In genomic region chr1:19643602-19644419, GRCh38 we compare ENCODE assay signal across 8 cellular contexts. TPM values are rescaled to one million over a fixed set of nuclear protein-coding genes. Genes with fewer than 3 reads are reported as not detected.
DNase-seq lines count a peak whose midpoint lies in the region; ATAC-seq and TF ChIP-seq lines count a peak whose summit lies in the region.

NBL1 (plus strand) TSS chr1:19644311; CDS start chr1:19655031, 10,720 bp downstream.

- peak; percentile 75 for DNase-seq in GM10248 (ENCODE audit: extremely low spot score)
- DNase-seq in MG63: peak; percentile 78
- peak; percentile 50 to 65 for DNase-seq in activated CD8-positive, alpha-beta memory T cell treated with anti-CD3 and anti-CD28 coated beads for 1 hour (ENCODE audit: extremely low read depth in 1 of 2, low read depth in 1 of 2)
- peak; percentile 54 to 62 (median 61) for DNase-seq in effector memory CD4-positive, alpha-beta T cell
- peak; percentile 79 to 84 for DNase-seq in lung microvascular endothelial cell (ENCODE audit: low read depth in 2 of 2)
- DNase-seq in stimulated activated CD4-positive, alpha-beta T cell treated with anti-CD3 and anti-CD28 coated beads, TNF-alpha, amount 100 ng/mL, for 48 hours (ENCODE audit: low read depth in 3 of 3): peak in 2 of 3 donors; percentile 37 to 68
- no peak for DNase-seq in NCI-H2107 treated with DMSO at 0.1 percent for 48 hours (lab: John Stamatoyannopoulos, UW; ENCODE audit: unreplicated experiment)

- no peaks in the 10 kb centered on the region for H3K36me3 ChIP-seq in MG63
- H3K36me3 ChIP-seq in effector memory CD4-positive, alpha-beta T cell (ENCODE audit: control insufficient read depth, insufficient read depth, low read length): no peaks in the 10 kb centered on the region

- H3K27me3 ChIP-seq in MG63: no peaks in the 10 kb centered on the region
- no peaks in the 10 kb centered on the region for H3K27me3 ChIP-seq in effector memory CD4-positive, alpha-beta T cell (replicated peaks; ENCODE audit: control insufficient read depth, insufficient read depth, low read length, poor library complexity, severe bottlenecking)

- no peak for ATAC-seq in GM21447 (IDR thresholded peaks at IDR 0.05; ENCODE audit: unreplicated experiment)

- peak within 1 kb of the TSS; percentile 73 for H3K4me3 ChIP-seq in MG63
- H3K4me3 ChIP-seq in effector memory CD4-positive, alpha-beta T cell (ENCODE audit: insufficient read depth, low read depth, low read length, poor library complexity, severe bottlenecking): peak within 1 kb of the TSS; percentile 78

- H3K9me3 ChIP-seq in MG63: no peaks in the 10 kb centered on the region
- H3K9me3 ChIP-seq in effector memory CD4-positive, alpha-beta T cell (ENCODE audit: control insufficient read depth, low read length): no peaks in the 10 kb centered on the region

- CTCF ChIA-PET in GM10248 (lab: Yijun Ruan, JAX): interaction anchor here (1.1 to 1.5 kb wide), 2 partner anchors 12 to 18 kb away, joined by 4 read pairs; no protein-coding TSS in a partner anchor

- H3K4me1 ChIP-seq in effector memory CD4-positive, alpha-beta T cell (ENCODE audit: control insufficient read depth, insufficient read depth, low read length, poor library complexity, severe bottlenecking): peaks cover 17% of the 10 kb centered on the region

- peak within 1 kb of the TSS; percentile 70 for H3K27ac ChIP-seq in effector memory CD4-positive, alpha-beta T cell (ENCODE audit: insufficient read depth, low read length, poor library complexity, severe bottlenecking)

- TF ChIP-seq CTCF in GM10248 (IDR thresholded peaks at IDR 0.05; ENCODE audit: control extremely low read depth, extremely low read depth, low read depth, missing control alignments): no peak

- POLR2A ChIA-PET in GM10248 (lab: Yijun Ruan, JAX): interaction anchor here (0.5 to 0.6 kb wide), 2 partner anchors 247 to 407 kb away, joined by 3 to 8 read pairs; no protein-coding TSS in a partner anchor

RNA-seq across cellular contexts. Expression of gene NBL1, which starts in this region (rescaled TPM):
- 38.0 and 75.9 TPM in 2 replicates for total RNA-seq in MG63 (2014; rRNA removed; shearing (Covaris generic); ENCODE audit: low replicate concordance)
- 92.8 and 199 TPM in 2 replicates for total RNA-seq in lung microvascular endothelial cell
